Comparison of ENCODE assay signal across 16 cellular contexts in the genomic region with DNA sequence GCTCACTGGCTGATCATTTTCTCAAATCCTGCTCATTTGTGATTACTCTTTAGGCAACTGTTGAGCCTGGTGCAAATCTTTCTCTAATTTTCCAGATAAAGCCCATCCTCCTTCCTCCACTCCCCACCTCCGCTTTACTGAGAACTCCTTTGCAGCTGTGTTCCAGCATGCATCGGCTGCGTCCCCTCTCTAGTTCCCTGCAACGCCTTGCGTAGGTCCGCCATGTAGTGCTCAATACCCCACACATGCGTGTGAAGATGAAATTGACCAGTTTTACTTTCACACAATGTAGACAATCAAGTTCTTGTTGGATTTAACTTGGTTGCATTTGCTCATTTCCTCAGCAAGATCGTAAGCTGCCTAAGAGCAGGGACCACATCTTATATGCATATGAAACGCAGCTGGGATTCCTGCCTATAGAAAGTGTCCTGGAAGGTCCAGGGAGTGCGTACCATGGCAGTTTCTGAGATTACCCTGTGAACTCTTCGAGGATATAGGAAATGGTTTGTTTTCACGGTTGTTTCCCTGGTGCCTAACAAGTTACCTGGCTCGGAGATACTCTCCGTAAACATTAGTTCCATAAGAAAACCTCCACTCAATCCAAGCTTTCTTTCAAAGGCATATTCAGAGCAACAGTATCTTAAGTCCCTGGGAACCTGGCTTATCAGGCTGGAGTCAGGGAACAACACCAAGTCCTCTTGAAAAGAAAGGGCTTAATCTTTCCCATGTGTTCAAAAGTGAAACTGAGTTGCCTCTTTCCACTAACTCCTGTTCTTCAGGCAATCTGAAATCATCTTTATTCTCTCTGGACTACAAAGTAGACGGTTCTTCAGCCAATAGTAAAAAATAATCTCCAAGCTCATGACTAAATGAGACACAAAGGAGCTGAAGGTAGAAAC.
A peak's percentile ranks its signal among the peaks of the same experiment; 100 is the strongest.
DNase-seq lines count a peak whose midpoint lies in the region; ATAC-seq and TF ChIP-seq lines count a peak whose summit lies in the region.
"Had no signal": no experiment of that assay in that cellular context is flagged by ENCODE, and none has a peak within 500 bp of the region (broad histone marks: within the 10 kb centered on the region; RNA-seq: fewer than 3 reads in every experiment).

No MANE protein-coding gene starts in this region.

- in situ Hi-C loops in GM23248 (cut with MboI) = no loop called here

- H3K79me1 ChIP-seq in H9 (ENCODE audit: insufficient read depth, low read depth, low read length, poor library complexity, severe bottlenecking) = no peaks in the 10 kb centered on the region

- CTCF ChIA-PET in AG04449 (lab: Yijun Ruan, JAX) = interaction anchor here (0.6 to 1.0 kb wide), 2 partner anchors 9 to 14 kb away, joined by 3 read pairs; no protein-coding TSS in a partner anchor

- H3K27ac ChIP-seq in GM23248 (peak overlapping the region; percentile 0; the same call in 1 of the 2 replicates), mucosa of rectum (ENCODE audit: low read depth in 2 of 2, low read length in 2 of 2) (no peak overlapping the region), H9 (ENCODE audit: insufficient read length, low read depth, low read length) (no peak overlapping the region), prostate gland (no peak overlapping the region)
- H3K27ac ChIP-seq: parathyroid adenoma had no signal

- H3K9me2 ChIP-seq in GM23248 (ENCODE audit: insufficient read depth) = no peaks in the 10 kb centered on the region

- no peaks in the 10 kb centered on the region for H3K27me3 Mint-ChIP-seq in H9 (ENCODE audit: low read depth)
- H3K27me3 Mint-ChIP-seq: activated T-helper 17 cell treated with anti-CD3 and anti-CD28 coated beads, Interleukin-2, amount 50 U/mL, for 72 hours had no signal

- H3K4me1 Mint-ChIP-seq in H9 = peaks cover 14 to 16% of the 10 kb centered on the region in 2 experiments
- H3K4me1 Mint-ChIP-seq: activated T-helper 17 cell treated with anti-CD3 and anti-CD28 coated beads, Interleukin-2, amount 50 U/mL, for 72 hours; CD14-positive monocyte had no signal

- no peak overlapping the region for H2BK20ac ChIP-seq in H9 (ENCODE audit: low read depth, low read length, poor library complexity, severe bottlenecking)

- H3K36me3 ChIP-seq in GM23248 (ENCODE audit: low read depth) (no peaks in the 10 kb centered on the region), adipocyte (ENCODE audit: control insufficient read depth, insufficient read depth, low read length, severe bottlenecking) (no peaks in the 10 kb centered on the region), mucosa of rectum (ENCODE audit: control insufficient read depth in 2 of 2, insufficient read depth in 2 of 2, low read length in 2 of 2) (no peaks in the 10 kb centered on the region), prostate gland (no peaks in the 10 kb centered on the region)

- no peaks in the 10 kb centered on the region for H3K9me3 ChIP-seq in GM23248 (ENCODE audit: low read depth)
- no peaks in the 10 kb centered on the region for H3K9me3 ChIP-seq in adipocyte (ENCODE audit: control insufficient read depth, low read length)
- no peaks in the 10 kb centered on the region for H3K9me3 ChIP-seq in mucosa of rectum (ENCODE audit: control insufficient read depth in 2 of 2, low read length in 2 of 2)
- H3K9me3 ChIP-seq in H9 (ENCODE audit: control insufficient read depth, low read depth, low read length) = no peaks in the 10 kb centered on the region
- no peaks in the 10 kb centered on the region for H3K9me3 ChIP-seq in prostate gland

- H2AFZ ChIP-seq in GM23248 = peak overlapping the region; percentile 93
- no peak overlapping the region for H2AFZ ChIP-seq in H9 (ENCODE audit: low read length)
- H2AFZ ChIP-seq: parathyroid adenoma had no signal

- H3K56ac ChIP-seq in H9 (ENCODE audit: insufficient read length, low read depth, low read length) = no peak overlapping the region

- H3K4me1 ChIP-seq in GM23248 (ENCODE audit: insufficient read depth) (no peaks in the 10 kb centered on the region), adipocyte (ENCODE audit: control insufficient read depth, insufficient read depth, low read length) (peaks cover 6% of the 10 kb centered on the region), mucosa of rectum (ENCODE audit: control insufficient read depth in 2 of 2, insufficient read depth in 2 of 2, low read length in 2 of 2) (no peaks in the 10 kb centered on the region), H9 (ENCODE audit: insufficient read depth, low read length) (peaks cover 4% of the 10 kb centered on the region; the same call in 1 of the 2 replicates), prostate gland (replicated peaks) (no peaks in the 10 kb centered on the region)
- H3K4me1 ChIP-seq: parathyroid adenoma had no signal

- no peaks in the 10 kb centered on the region for H3K79me2 ChIP-seq in GM23248 (ENCODE audit: insufficient read depth)
- H3K79me2 ChIP-seq in H9 (ENCODE audit: insufficient read depth, low read length) = no peaks in the 10 kb centered on the region
- H3K79me2 ChIP-seq: parathyroid adenoma had no signal

- intact Hi-C loops in prostate gland (cut with DNase I) = no loop called here

- H3K27ac Mint-ChIP-seq in H9 = peak overlapping the region in 1 of 3 experiments; percentile 66; a peak in 2 of 7 replicates
- H3K27ac Mint-ChIP-seq: activated T-helper 17 cell treated with anti-CD3 and anti-CD28 coated beads, Interleukin-2, amount 50 U/mL, for 72 hours; CD14-positive monocyte had no signal

- no peak for TF ChIP-seq POLR2A in prostate gland (IDR thresholded peaks at IDR 0.05)

- no peaks in the 10 kb centered on the region for H3K23me2 ChIP-seq in H9 (ENCODE audit: insufficient read length, low read depth, low read length, poor library complexity, severe bottlenecking)

- H3K9me3 Mint-ChIP-seq in H9 = peaks cover 0 to 3% of the 10 kb centered on the region in 2 experiments; a peak in 2 of 5 replicates
- H3K9me3 Mint-ChIP-seq: activated T-helper 17 cell treated with anti-CD3 and anti-CD28 coated beads, Interleukin-2, amount 50 U/mL, for 72 hours had no signal

- POLR2A ChIA-PET in AG04449 (lab: Yijun Ruan, JAX) = interaction anchor here (0.7 kb wide), 1 partner anchor 766 kb away, joined by 4 read pairs; the partner anchor contains the start of gene ID2

- peaks cover 0 to 5% (median 4%) of the 10 kb centered on the region in 3 experiments; a peak in 4 of 7 replicates for H3K36me3 Mint-ChIP-seq in H9 (ENCODE audit: insufficient read depth in 1 of 3, low read depth in 3 of 3)
- H3K36me3 Mint-ChIP-seq: CD14-positive monocyte had no signal

- ATAC-seq in GM19463 (IDR thresholded peaks at IDR 0.05; ENCODE audit: unreplicated experiment) = no peak
- ATAC-seq: activated T-helper 17 cell treated with anti-CD3 and anti-CD28 coated beads, Interleukin-2, amount 50 U/mL, for 72 hours; HCT116 had no signal

- H2AK5ac ChIP-seq in H9 (ENCODE audit: insufficient read length, low read length) = no peak overlapping the region

- no peak overlapping the region for H3T11ph ChIP-seq in H9 (ENCODE audit: low read length)

- TF ChIP-seq CTCF in AG04449 (IDR thresholded peaks at IDR 0.05; ENCODE audit: insufficient read depth, low read length, missing control alignments) = no peak
- TF ChIP-seq CTCF in H9 (conservative IDR thresholded peaks at IDR 0.05) = no peak
- no peak for TF ChIP-seq CTCF in prostate gland (IDR thresholded peaks at IDR 0.05)

- H2BK120ac ChIP-seq in H9 (ENCODE audit: low read depth, low read length, poor library complexity, severe bottlenecking) = no peak overlapping the region

- H3K27me3 ChIP-seq in GM23248 (replicated peaks; ENCODE audit: insufficient read depth) (no peaks in the 10 kb centered on the region), adipocyte (replicated peaks; ENCODE audit: control insufficient read depth, insufficient read depth, low read length) (no peaks in the 10 kb centered on the region), mucosa of rectum (ENCODE audit: control insufficient read depth in 2 of 2, insufficient read depth in 2 of 2, low read length in 2 of 2) (no peaks in the 10 kb centered on the region), H9 (ENCODE audit: insufficient read depth, low read length) (no peaks in the 10 kb centered on the region), prostate gland (replicated peaks; ENCODE audit: insufficient read depth) (no peaks in the 10 kb centered on the region)

- H3K18ac ChIP-seq in H9 (ENCODE audit: insufficient read length, low read depth, low read length) = no peak overlapping the region

- no peak overlapping the region for H3K14ac ChIP-seq in H9 (ENCODE audit: insufficient read depth, low read length)

- H2BK12ac ChIP-seq in H9 (ENCODE audit: insufficient read length, low read depth, low read length) = no peak overlapping the region

- no peak overlapping the region for H3K4me3 Mint-ChIP-seq in H9
- H3K4me3 Mint-ChIP-seq: activated T-helper 17 cell treated with anti-CD3 and anti-CD28 coated beads, Interleukin-2, amount 50 U/mL, for 72 hours; CD14-positive monocyte had no signal

- 32 to 35% methylated on average over 15 of the region's 15 CpGs for WGBS in GM23248 (ENCODE audit: low coverage in 1 of 2, low lambda C conversion rate in 2 of 2, missing lambda C conversion rate in 2 of 2), 2 experiments
- no CpG with 5 or more reads among the region's 15 CpGs for WGBS in H9 (ENCODE audit: extremely low coverage, insufficient read length, low lambda C conversion rate)
- WGBS in prostate gland = 88% methylated on average over 15 of the region's 15 CpGs

- H4K8ac ChIP-seq in H9 (replicated peaks; ENCODE audit: insufficient read length, low read depth, low read length) = no peak overlapping the region

- H2BK5ac ChIP-seq in H9 (ENCODE audit: insufficient read length, low read length) = no peak overlapping the region

- no peak overlapping the region for H2BK15ac ChIP-seq in H9 (ENCODE audit: low read depth, low read length)

- peak overlapping the region; percentile 67 for H3K9ac ChIP-seq in GM23248
- H3K9ac ChIP-seq in adipocyte (ENCODE audit: low read length) = peak overlapping the region; percentile 62
- no peak overlapping the region for H3K9ac ChIP-seq in mucosa of rectum (ENCODE audit: low read depth in 1 of 2, low read length in 2 of 2)
- H3K9ac ChIP-seq in H9 (ENCODE audit: extremely low read depth, insufficient read length, low read length) = no peak overlapping the region
- H3K9ac ChIP-seq: parathyroid adenoma had no signal

- H4K91ac ChIP-seq in H9 (ENCODE audit: insufficient read length, low read depth, low read length) = no peak overlapping the region

- peak overlapping the region; percentile 35 for H3K4me3 ChIP-seq in AG04449 (ENCODE audit: low read depth, low read length)
- peak overlapping the region; percentile 71 for H3K4me3 ChIP-seq in GM23248
- H3K4me3 ChIP-seq in adipocyte (ENCODE audit: low read length) = peak overlapping the region; percentile 80
- peak overlapping the region; percentile 39 to 60 for H3K4me3 ChIP-seq in mucosa of rectum (ENCODE audit: low read length in 2 of 2)
- H3K4me3 ChIP-seq in prostate gland = no peak overlapping the region

- no peaks in the 10 kb centered on the region for H3F3A ChIP-seq in GM23248 (ENCODE audit: insufficient read depth)

- no peaks in the 10 kb centered on the region for H4K20me1 ChIP-seq in GM23248 (ENCODE audit: insufficient read depth)
- H4K20me1 ChIP-seq in H9 (ENCODE audit: control insufficient read depth, insufficient read depth, insufficient read length) = no peaks in the 10 kb centered on the region

- no peak overlapping the region for H3K23ac ChIP-seq in H9 (ENCODE audit: insufficient read length, low read depth, low read length)

- no peak overlapping the region for H4K5ac ChIP-seq in H9 (ENCODE audit: insufficient read length, low read depth, low read length)

- no peak for DNase-seq in AG04449 (ENCODE audit: low read depth, low spot score)
- peak; percentile 50 for DNase-seq in GM23248
- peak; percentile 60 for DNase-seq in adipocyte (ENCODE audit: low read depth)
- no peak for DNase-seq in H9
- no peak for DNase-seq in effector CD8-positive, alpha-beta T cell (lab: John Stamatoyannopoulos, UW)
- no peak for DNase-seq in prostate gland (ENCODE audit: low spot score)
- DNase-seq: GDM1, NCI-H1092, NCI-H2227 treated with DMSO at 0.1 percent for 48 hours, RPMI8226 had no signal

- H3K4ac ChIP-seq in H9 (ENCODE audit: low read depth, low read length) = no peak overlapping the region

- peak overlapping the region; percentile 84 for H3K4me2 ChIP-seq in GM23248 (ENCODE audit: unreplicated experiment)
- no peak overlapping the region for H3K4me2 ChIP-seq in H9 (ENCODE audit: insufficient read depth, insufficient read length, low read length)

Comparison
In these comparisons a context has a peak if more than half of its experiments do, and no peak if none do; other contexts are left out.
1. DNase-seq: peak in GM23248 (single experiment) and adipocyte (single experiment); none in AG04449 (single experiment), H9 (single experiment), effector CD8-positive, alpha-beta T cell (single experiment) and prostate gland (single experiment).
2. H3K4me3 ChIP-seq: peak in AG04449 (single experiment), GM23248 (single experiment), adipocyte (single experiment) and mucosa of rectum (2 of 2); none in prostate gland (0 of 2).
3. H3K9ac ChIP-seq: peak in GM23248 (single experiment) and adipocyte (single experiment); none in mucosa of rectum (0 of 2) and H9 (single experiment).